ENCODE assay signal across 1 cellular context in the genomic region with DNA sequence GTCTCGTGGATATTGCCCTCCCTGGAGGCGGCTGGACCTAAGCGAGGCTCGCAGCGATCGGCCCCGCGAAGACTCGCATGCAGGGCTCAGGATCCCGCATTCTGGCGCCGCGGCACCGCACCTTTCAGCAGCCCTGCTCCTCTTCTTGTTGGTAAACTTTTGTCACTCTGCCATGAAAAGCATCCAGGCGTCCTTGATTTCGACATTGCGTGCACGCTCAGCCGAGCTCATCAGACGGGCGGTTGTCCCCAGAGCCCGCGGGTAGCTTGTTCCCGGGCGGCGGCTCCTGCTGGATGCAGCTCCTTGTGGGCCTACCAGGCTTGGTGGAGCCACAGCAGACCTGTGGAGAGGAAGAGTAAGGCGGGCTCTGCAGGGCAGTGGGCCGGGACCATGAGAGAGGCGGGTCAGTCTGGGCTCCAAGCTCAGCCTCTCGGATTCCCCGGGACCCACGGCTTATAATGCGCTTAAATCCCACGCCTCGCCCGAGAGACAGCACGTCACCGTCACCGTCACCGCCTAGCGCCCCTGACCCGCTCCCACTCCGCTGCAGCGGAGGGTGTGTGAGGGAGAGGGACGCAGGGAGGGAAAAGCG.
A peak's percentile ranks its signal among the peaks of the same experiment; 100 is the strongest.
TF ChIP-seq lines count a peak whose summit lies in the region.

No MANE protein-coding gene starts in this region.

TF ChIP-seq in HepG2, 621 proteins besides CTCF, POLR2A, EP300 and RAD21 (continued from another document):
- TF ChIP-seq, protein P1, sequence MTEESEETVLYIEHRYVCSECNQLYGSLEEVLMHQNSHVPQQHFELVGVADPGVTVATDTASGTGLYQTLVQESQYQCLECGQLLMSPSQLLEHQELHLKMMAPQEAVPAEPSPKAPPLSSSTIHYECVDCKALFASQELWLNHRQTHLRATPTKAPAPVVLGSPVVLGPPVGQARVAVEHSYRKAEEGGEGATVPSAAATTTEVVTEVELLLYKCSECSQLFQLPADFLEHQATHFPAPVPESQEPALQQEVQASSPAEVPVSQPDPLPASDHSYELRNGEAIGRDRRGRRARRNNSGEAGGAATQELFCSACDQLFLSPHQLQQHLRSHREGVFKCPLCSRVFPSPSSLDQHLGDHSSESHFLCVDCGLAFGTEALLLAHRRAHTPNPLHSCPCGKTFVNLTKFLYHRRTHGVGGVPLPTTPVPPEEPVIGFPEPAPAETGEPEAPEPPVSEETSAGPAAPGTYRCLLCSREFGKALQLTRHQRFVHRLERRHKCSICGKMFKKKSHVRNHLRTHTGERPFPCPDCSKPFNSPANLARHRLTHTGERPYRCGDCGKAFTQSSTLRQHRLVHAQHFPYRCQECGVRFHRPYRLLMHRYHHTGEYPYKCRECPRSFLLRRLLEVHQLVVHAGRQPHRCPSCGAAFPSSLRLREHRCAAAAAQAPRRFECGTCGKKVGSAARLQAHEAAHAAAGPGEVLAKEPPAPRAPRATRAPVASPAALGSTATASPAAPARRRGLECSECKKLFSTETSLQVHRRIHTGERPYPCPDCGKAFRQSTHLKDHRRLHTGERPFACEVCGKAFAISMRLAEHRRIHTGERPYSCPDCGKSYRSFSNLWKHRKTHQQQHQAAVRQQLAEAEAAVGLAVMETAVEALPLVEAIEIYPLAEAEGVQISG (CRISPR knock-in tag; IDR thresholded peaks at IDR 0.05): peak; percentile 42; the same call in 1 of the 2 replicates
- TF ChIP-seq, protein P2, sequence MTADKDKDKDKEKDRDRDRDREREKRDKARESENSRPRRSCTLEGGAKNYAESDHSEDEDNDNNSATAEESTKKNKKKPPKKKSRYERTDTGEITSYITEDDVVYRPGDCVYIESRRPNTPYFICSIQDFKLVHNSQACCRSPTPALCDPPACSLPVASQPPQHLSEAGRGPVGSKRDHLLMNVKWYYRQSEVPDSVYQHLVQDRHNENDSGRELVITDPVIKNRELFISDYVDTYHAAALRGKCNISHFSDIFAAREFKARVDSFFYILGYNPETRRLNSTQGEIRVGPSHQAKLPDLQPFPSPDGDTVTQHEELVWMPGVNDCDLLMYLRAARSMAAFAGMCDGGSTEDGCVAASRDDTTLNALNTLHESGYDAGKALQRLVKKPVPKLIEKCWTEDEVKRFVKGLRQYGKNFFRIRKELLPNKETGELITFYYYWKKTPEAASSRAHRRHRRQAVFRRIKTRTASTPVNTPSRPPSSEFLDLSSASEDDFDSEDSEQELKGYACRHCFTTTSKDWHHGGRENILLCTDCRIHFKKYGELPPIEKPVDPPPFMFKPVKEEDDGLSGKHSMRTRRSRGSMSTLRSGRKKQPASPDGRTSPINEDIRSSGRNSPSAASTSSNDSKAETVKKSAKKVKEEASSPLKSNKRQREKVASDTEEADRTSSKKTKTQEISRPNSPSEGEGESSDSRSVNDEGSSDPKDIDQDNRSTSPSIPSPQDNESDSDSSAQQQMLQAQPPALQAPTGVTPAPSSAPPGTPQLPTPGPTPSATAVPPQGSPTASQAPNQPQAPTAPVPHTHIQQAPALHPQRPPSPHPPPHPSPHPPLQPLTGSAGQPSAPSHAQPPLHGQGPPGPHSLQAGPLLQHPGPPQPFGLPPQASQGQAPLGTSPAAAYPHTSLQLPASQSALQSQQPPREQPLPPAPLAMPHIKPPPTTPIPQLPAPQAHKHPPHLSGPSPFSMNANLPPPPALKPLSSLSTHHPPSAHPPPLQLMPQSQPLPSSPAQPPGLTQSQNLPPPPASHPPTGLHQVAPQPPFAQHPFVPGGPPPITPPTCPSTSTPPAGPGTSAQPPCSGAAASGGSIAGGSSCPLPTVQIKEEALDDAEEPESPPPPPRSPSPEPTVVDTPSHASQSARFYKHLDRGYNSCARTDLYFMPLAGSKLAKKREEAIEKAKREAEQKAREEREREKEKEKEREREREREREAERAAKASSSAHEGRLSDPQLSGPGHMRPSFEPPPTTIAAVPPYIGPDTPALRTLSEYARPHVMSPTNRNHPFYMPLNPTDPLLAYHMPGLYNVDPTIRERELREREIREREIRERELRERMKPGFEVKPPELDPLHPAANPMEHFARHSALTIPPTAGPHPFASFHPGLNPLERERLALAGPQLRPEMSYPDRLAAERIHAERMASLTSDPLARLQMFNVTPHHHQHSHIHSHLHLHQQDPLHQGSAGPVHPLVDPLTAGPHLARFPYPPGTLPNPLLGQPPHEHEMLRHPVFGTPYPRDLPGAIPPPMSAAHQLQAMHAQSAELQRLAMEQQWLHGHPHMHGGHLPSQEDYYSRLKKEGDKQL (CRISPR knock-in tag; IDR thresholded peaks at IDR 0.05; ENCODE audit: low read depth): no peak
- TF ChIP-seq ZNF777 (CRISPR knock-in tag; IDR thresholded peaks at IDR 0.05) (peak; percentile 78), ZNF598 (CRISPR knock-in tag; IDR thresholded peaks at IDR 0.05; ENCODE audit: borderline replicate concordance) (peak; percentile 26; the same call in 1 of the 2 replicates), SMYD3 (CRISPR knock-in tag; IDR thresholded peaks at IDR 0.05) (no peak), MTA1 (CRISPR knock-in tag; IDR thresholded peaks at IDR 0.05; ENCODE audit: borderline replicate concordance) (0 out of 2 replicates have a peak, but pooled peaks have one; percentile 24), ZFY (CRISPR knock-in tag; IDR thresholded peaks at IDR 0.05) (peak; percentile 34; the same call in 1 of the 2 replicates), ZFX (CRISPR knock-in tag; IDR thresholded peaks at IDR 0.05; ENCODE audit: low read depth) (peak; percentile 21; the same call in 1 of the 2 replicates), ZNF850 (CRISPR knock-in tag; conservative IDR thresholded peaks at IDR 0.05) (no peak), RFX3 (CRISPR knock-in tag; IDR thresholded peaks at IDR 0.05) (no peak), KMT2A (CRISPR knock-in tag; IDR thresholded peaks at IDR 0.05) (0 out of 2 replicates have a peak, but pooled peaks have one; percentile 18), ZNF124 (CRISPR knock-in tag; IDR thresholded peaks at IDR 0.05) (no peak), PHF8 (CRISPR knock-in tag; IDR thresholded peaks at IDR 0.05) (0 out of 2 replicates have a peak, but pooled peaks have one; percentile 13), NONO (IDR thresholded peaks at IDR 0.05) (no peak), NONO (CRISPR knock-in tag; conservative IDR thresholded peaks at IDR 0.05) (0 out of 2 replicates have a peak, but pooled peaks have one; percentile 32)
- TF ChIP-seq, protein P3, sequence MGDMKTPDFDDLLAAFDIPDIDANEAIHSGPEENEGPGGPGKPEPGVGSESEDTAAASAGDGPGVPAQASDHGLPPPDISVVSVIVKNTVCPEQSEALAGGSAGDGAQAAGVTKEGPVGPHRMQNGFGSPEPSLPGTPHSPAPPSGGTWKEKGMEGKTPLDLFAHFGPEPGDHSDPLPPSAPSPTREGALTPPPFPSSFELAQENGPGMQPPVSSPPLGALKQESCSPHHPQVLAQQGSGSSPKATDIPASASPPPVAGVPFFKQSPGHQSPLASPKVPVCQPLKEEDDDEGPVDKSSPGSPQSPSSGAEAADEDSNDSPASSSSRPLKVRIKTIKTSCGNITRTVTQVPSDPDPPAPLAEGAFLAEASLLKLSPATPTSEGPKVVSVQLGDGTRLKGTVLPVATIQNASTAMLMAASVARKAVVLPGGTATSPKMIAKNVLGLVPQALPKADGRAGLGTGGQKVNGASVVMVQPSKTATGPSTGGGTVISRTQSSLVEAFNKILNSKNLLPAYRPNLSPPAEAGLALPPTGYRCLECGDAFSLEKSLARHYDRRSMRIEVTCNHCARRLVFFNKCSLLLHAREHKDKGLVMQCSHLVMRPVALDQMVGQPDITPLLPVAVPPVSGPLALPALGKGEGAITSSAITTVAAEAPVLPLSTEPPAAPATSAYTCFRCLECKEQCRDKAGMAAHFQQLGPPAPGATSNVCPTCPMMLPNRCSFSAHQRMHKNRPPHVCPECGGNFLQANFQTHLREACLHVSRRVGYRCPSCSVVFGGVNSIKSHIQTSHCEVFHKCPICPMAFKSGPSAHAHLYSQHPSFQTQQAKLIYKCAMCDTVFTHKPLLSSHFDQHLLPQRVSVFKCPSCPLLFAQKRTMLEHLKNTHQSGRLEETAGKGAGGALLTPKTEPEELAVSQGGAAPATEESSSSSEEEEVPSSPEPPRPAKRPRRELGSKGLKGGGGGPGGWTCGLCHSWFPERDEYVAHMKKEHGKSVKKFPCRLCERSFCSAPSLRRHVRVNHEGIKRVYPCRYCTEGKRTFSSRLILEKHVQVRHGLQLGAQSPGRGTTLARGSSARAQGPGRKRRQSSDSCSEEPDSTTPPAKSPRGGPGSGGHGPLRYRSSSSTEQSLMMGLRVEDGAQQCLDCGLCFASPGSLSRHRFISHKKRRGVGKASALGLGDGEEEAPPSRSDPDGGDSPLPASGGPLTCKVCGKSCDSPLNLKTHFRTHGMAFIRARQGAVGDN (CRISPR knock-in tag; IDR thresholded peaks at IDR 0.05): peak; percentile 60
- TF ChIP-seq, protein P4, sequence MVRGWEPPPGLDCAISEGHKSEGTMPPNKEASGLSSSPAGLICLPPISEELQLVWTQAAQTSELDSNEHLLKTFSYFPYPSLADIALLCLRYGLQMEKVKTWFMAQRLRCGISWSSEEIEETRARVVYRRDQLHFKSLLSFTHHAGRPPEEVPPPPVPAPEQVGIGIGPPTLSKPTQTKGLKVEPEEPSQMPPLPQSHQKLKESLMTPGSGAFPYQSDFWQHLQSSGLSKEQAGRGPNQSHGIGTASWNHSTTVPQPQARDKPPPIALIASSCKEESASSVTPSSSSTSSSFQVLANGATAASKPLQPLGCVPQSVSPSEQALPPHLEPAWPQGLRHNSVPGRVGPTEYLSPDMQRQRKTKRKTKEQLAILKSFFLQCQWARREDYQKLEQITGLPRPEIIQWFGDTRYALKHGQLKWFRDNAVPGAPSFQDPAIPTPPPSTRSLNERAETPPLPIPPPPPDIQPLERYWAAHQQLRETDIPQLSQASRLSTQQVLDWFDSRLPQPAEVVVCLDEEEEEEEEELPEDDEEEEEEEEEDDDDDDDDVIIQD (CRISPR knock-in tag; IDR thresholded peaks at IDR 0.05; ENCODE audit: low read depth): no peak
- TF ChIP-seq, protein P5, sequence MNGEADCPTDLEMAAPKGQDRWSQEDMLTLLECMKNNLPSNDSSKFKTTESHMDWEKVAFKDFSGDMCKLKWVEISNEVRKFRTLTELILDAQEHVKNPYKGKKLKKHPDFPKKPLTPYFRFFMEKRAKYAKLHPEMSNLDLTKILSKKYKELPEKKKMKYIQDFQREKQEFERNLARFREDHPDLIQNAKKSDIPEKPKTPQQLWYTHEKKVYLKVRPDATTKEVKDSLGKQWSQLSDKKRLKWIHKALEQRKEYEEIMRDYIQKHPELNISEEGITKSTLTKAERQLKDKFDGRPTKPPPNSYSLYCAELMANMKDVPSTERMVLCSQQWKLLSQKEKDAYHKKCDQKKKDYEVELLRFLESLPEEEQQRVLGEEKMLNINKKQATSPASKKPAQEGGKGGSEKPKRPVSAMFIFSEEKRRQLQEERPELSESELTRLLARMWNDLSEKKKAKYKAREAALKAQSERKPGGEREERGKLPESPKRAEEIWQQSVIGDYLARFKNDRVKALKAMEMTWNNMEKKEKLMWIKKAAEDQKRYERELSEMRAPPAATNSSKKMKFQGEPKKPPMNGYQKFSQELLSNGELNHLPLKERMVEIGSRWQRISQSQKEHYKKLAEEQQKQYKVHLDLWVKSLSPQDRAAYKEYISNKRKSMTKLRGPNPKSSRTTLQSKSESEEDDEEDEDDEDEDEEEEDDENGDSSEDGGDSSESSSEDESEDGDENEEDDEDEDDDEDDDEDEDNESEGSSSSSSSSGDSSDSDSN (CRISPR knock-in tag; IDR thresholded peaks at IDR 0.05): peak; percentile 63
- TF ChIP-seq, protein P6, sequence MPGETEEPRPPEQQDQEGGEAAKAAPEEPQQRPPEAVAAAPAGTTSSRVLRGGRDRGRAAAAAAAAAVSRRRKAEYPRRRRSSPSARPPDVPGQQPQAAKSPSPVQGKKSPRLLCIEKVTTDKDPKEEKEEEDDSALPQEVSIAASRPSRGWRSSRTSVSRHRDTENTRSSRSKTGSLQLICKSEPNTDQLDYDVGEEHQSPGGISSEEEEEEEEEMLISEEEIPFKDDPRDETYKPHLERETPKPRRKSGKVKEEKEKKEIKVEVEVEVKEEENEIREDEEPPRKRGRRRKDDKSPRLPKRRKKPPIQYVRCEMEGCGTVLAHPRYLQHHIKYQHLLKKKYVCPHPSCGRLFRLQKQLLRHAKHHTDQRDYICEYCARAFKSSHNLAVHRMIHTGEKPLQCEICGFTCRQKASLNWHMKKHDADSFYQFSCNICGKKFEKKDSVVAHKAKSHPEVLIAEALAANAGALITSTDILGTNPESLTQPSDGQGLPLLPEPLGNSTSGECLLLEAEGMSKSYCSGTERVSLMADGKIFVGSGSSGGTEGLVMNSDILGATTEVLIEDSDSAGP (CRISPR knock-in tag; IDR thresholded peaks at IDR 0.05; ENCODE audit: borderline replicate concordance): peak; percentile 28; the same call in 1 of the 2 replicates
